ENCODE assay signal across 17 cellular contexts in the genomic region with DNA sequence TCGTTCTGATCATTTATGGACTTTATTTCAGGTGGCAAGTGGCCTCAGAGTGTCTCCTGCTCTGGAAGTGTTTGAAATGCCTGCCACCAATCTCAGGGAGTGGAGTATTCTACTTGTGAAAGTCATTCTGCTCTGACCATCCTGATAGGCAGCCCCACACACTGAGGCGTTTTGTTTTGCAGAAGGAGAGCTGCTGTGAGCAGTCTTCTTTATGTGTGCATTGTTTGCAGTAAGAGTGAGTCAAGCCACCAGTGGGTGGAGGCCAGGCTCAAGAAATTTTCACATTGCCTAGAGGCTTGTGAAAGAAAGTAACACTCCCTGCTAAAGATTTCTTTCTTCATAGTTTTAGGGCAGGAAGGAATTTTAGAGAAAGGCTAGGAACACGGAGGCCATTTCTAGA.
DNase-seq lines count a peak whose midpoint lies in the region; ATAC-seq and TF ChIP-seq lines count a peak whose summit lies in the region.
"Had no signal": no experiment of that assay in that cellular context is flagged by ENCODE, and none has a peak within 500 bp of the region (broad histone marks: within the 10 kb centered on the region; RNA-seq: fewer than 3 reads in every experiment).

No MANE protein-coding gene starts in this region.

- H3K4me3 ChIP-seq in astrocyte of the spinal cord (ENCODE audit: low read depth, low read length) = no peak overlapping the region
- H3K4me3 ChIP-seq: gastrocnemius medialis, thoracic aorta had no signal

- no peak for TF ChIP-seq CTCF in astrocyte of the spinal cord (IDR thresholded peaks at IDR 0.05; ENCODE audit: low read depth, low read length)

- DNase-seq in EH (ENCODE audit: low read depth) = peak; percentile 43
- peak; percentile 71 for DNase-seq in NCI-H460 (ENCODE audit: extremely low read depth, low read depth)
- DNase-seq in astrocyte of the spinal cord (ENCODE audit: low read depth, low spot score) = peak; percentile 46
- peak; percentile 15 for DNase-seq in kidney tubule cell (ENCODE audit: low spot score)
- no peak for DNase-seq in globus pallidus (ENCODE audit: low spot score)
- DNase-seq in activated CD4-positive, alpha-beta T cell treated with anti-CD3 and anti-CD28 coated beads, Interleukin-2, amount 50 U/mL, for 1 hour = no peak
- DNase-seq: activated CD4-positive, alpha-beta T cell treated with anti-CD3 and anti-CD28 coated beads, Interleukin-2, amount 10 ng/mL, durations not matched to agents 7 days and 5 days; CD4-positive, CD25-positive, alpha-beta regulatory T cell; gastrocnemius medialis; H9; mesenchymal stem cell; naive thymus-derived CD4-positive, alpha-beta T cell; NCI-H1105 treated with DMSO at 0.1 percent for 48 hours; NCI-H2081 treated with DMSO at 0.1 percent for 48 hours had no signal

- in situ Hi-C loops in astrocyte of the spinal cord (cut with HindIII; ENCODE audit: low sequenced_read_pairs) = no loop called here

- ATAC-seq in GM18520 (IDR thresholded peaks at IDR 0.05; ENCODE audit: unreplicated experiment) = no peak
- ATAC-seq: gastrocnemius medialis; naive thymus-derived CD4-positive, alpha-beta T cell; sciatic nerve had no signal

Comparison
In these comparisons a context has a peak if more than half of its experiments do, and no peak if none do; other contexts are left out.
1. DNase-seq: peak in EH (single experiment), NCI-H460 (single experiment), astrocyte of the spinal cord (single experiment) and kidney tubule cell (single experiment); none in globus pallidus (single experiment) and activated CD4-positive, alpha-beta T cell treated with anti-CD3 and anti-CD28 coated beads, Interleukin-2, amount 50 U/mL, for 1 hour (single experiment).